8 cellular contexts compared by ENCODE assay signal in genomic region chrX:152817082-152817744, GRCh38. TPM values are rescaled to one million over a fixed set of nuclear protein-coding genes. Genes with fewer than 3 reads are reported as not detected.
DNase-seq lines count a peak whose midpoint lies in the region; ATAC-seq, FAIRE-seq and TF ChIP-seq lines count a peak whose summit lies in the region.

No MANE protein-coding gene starts in this region.

- H3K36me3 ChIP-seq in bronchial epithelial cell (ENCODE audit: control insufficient read depth, insufficient read depth, low read length) (no peaks in the 10 kb centered on the region), mucosa of descending colon (ENCODE audit: low read depth) (no peaks in the 10 kb centered on the region)

- no peaks in the 10 kb centered on the region for H3K36me3 Mint-ChIP-seq in activated naive CD4-positive, alpha-beta T cell treated with anti-CD3 and anti-CD28 coated beads, Interleukin-2, amount 10 ng/mL, durations not matched to agents 7 days and 5 days

- CTCF ChIA-PET in activated naive CD4-positive, alpha-beta T cell treated with anti-CD3 and anti-CD28 coated beads, Interleukin-2, amount 10 ng/mL, durations not matched to agents 7 days and 5 days (lab: Charles Lee) = interaction anchor here (1.4 to 1.6 kb wide), 4 partner anchors 159 to 1064 kb away, joined by 3 to 4 read pairs (median 3); no protein-coding TSS in a partner anchor

- no peak overlapping the region for H3K4me3 Mint-ChIP-seq in activated naive CD4-positive, alpha-beta T cell treated with anti-CD3 and anti-CD28 coated beads, Interleukin-2, amount 10 ng/mL, durations not matched to agents 7 days and 5 days

- H3K9me3 ChIP-seq in mucosa of descending colon = no peaks in the 10 kb centered on the region

- peaks cover 13% of the 10 kb centered on the region for H3K4me1 Mint-ChIP-seq in activated naive CD4-positive, alpha-beta T cell treated with anti-CD3 and anti-CD28 coated beads, Interleukin-2, amount 10 ng/mL, durations not matched to agents 7 days and 5 days

- ATAC-seq in mucosa of descending colon = peak; percentile 53
- ATAC-seq in HG03571 (IDR thresholded peaks at IDR 0.05; ENCODE audit: unreplicated experiment) = no peak
- ATAC-seq in HG03442 (IDR thresholded peaks at IDR 0.05; ENCODE audit: unreplicated experiment) = no peak

- FAIRE-seq in bronchial epithelial cell (lab: Jason Lieb, UNC) = no peak

- no peaks in the 10 kb centered on the region for H3K27me3 ChIP-seq in bronchial epithelial cell (ENCODE audit: control insufficient read depth, insufficient read depth, low read length)

- intact Hi-C loops in mucosa of descending colon (cut with DNase I, micrococcal nuclease) = no loop called here

- H3K27me3 Mint-ChIP-seq in activated naive CD4-positive, alpha-beta T cell treated with anti-CD3 and anti-CD28 coated beads, Interleukin-2, amount 10 ng/mL, durations not matched to agents 7 days and 5 days = peaks cover 10% of the 10 kb centered on the region

- TF ChIP-seq CTCF in bronchial epithelial cell (IDR thresholded peaks at IDR 0.05; ENCODE audit: insufficient read depth, low read length, severe bottlenecking) (no peak), mucosa of descending colon (IDR thresholded peaks at IDR 0.05) (no peak)

- H3K4me3 ChIP-seq in bronchial epithelial cell (ENCODE audit: low read depth, low read length) = no peak overlapping the region
- no peak overlapping the region for H3K4me3 ChIP-seq in mucosa of descending colon

- no peaks in the 10 kb centered on the region for H3K4me1 ChIP-seq in mucosa of descending colon (ENCODE audit: low read depth)

- peak; percentile 4 to 22 for DNase-seq in NCI-H524 (lab: John Stamatoyannopoulos, UW)
- DNase-seq in NCI-H524 treated with DMSO at 0.1 percent for 48 hours (lab: John Stamatoyannopoulos, UW) = no peak
- DNase-seq in NCI-H1694 treated with DMSO at 0.1 percent for 48 hours (lab: John Stamatoyannopoulos, UW) = peak; percentile 37
- peak; percentile 36 for DNase-seq in bronchial epithelial cell (ENCODE audit: low read depth)
- peak in 2 of 3 donors; percentile 24 to 56 for DNase-seq in mucosa of descending colon
- no peak for DNase-seq in activated naive CD4-positive, alpha-beta T cell treated with anti-CD3 and anti-CD28 coated beads, Interleukin-2, amount 10 ng/mL, durations not matched to agents 7 days and 5 days

- H3K27ac Mint-ChIP-seq in activated naive CD4-positive, alpha-beta T cell treated with anti-CD3 and anti-CD28 coated beads, Interleukin-2, amount 10 ng/mL, durations not matched to agents 7 days and 5 days = no peak overlapping the region

- H3K9me3 Mint-ChIP-seq in activated naive CD4-positive, alpha-beta T cell treated with anti-CD3 and anti-CD28 coated beads, Interleukin-2, amount 10 ng/mL, durations not matched to agents 7 days and 5 days = no peaks in the 10 kb centered on the region

RNA-seq across cellular contexts. Expression of gene CETN2, which starts 13.3 kb away (rescaled TPM):
- 25.0 and 28.0 TPM in 2 replicates for total RNA-seq in bronchial epithelial cell
- 10 to 100 TPM; 10.9 to 25.3 (median 17.7) TPM for total RNA-seq in mucosa of descending colon

RNA-seq across cellular contexts. Expression of gene NSDHL, which starts 13.7 kb away (rescaled TPM):
- 18.4 and 24.6 TPM in 2 replicates for total RNA-seq in bronchial epithelial cell
- 10 to 100 TPM; 13.1 to 26.4 (median 20.3) TPM for total RNA-seq in mucosa of descending colon

RNA-seq across cellular contexts. Expression of gene MAGEA6, which starts 47.7 kb away (rescaled TPM):
- total RNA-seq in bronchial epithelial cell (not detected in 2 replicates), mucosa of descending colon (not detected)

RNA-seq across cellular contexts. Expression of gene CSAG3, which starts 58.2 kb away (rescaled TPM):
- not detected in 2 replicates for total RNA-seq in bronchial epithelial cell
- total RNA-seq in mucosa of descending colon = not detected

Comparison
In these comparisons a context has a peak if more than half of its experiments do, and no peak if none do; other contexts are left out.
1. DNase-seq: peak in NCI-H524 (2 of 2), NCI-H1694 treated with DMSO at 0.1 percent for 48 hours (single experiment), bronchial epithelial cell (single experiment) and mucosa of descending colon (2 of 3); none in NCI-H524 treated with DMSO at 0.1 percent for 48 hours (single experiment) and activated naive CD4-positive, alpha-beta T cell treated with anti-CD3 and anti-CD28 coated beads, Interleukin-2, amount 10 ng/mL, durations not matched to agents 7 days and 5 days (single experiment).